ENCODE assay signal across 12 cellular contexts in the genomic region with DNA sequence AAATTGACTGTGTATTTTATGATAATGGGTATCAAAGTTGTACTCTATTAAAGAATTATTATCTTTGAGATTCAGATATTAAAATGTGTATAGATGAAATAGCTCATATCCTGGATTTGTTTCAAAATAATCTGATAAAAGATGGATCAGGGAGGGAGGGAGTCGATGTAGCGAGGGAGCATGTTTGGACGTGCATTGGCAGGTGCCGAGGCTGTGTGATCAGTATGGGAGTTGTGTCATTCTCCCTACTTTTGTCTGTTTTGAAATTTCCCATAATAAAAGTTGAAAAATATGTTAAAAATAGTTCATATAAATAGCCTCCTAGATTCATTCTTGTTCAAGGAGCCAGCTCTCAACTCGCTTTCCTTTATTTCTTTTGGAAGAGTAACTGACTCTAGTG.
DNase-seq lines count a peak whose midpoint lies in the region; ATAC-seq, FAIRE-seq and TF ChIP-seq lines count a peak whose summit lies in the region.
"Had no signal": no experiment of that assay in that cellular context is flagged by ENCODE, and none has a peak within 500 bp of the region (broad histone marks: within the 10 kb centered on the region; RNA-seq: fewer than 3 reads in every experiment).

No MANE protein-coding gene starts in this region.

- no peak overlapping the region for H3K4ac ChIP-seq in trophoblast cell (ENCODE audit: low read depth, low read length)

- intact Hi-C loops in HepG2 (cut with micrococcal nuclease; ENCODE audit: unreplicated experiment) = no loop called here

- H2BK120ac ChIP-seq in trophoblast cell (ENCODE audit: insufficient read depth, low read length, poor library complexity) = no peak overlapping the region

- H2BK5ac ChIP-seq in trophoblast cell (ENCODE audit: low read depth, low read length, poor library complexity) = no peak overlapping the region

- in situ Hi-C loops in HepG2 (cut with HindIII; ENCODE audit: extremely low pct_ligation_motif_present, low pct_unique_long_range_greater_than_20kb) = no loop called here

- H3K27ac Mint-ChIP-seq in activated naive CD4-positive, alpha-beta T cell treated with anti-CD3 and anti-CD28 coated beads, Interleukin-2, amount 10 ng/mL, durations not matched to agents 7 days and 5 days = peak overlapping the region; percentile 34
- H3K27ac Mint-ChIP-seq in activated naive CD8-positive, alpha-beta T cell = peak overlapping the region; percentile 96
- H3K27ac Mint-ChIP-seq: progenitor cell of endocrine pancreas had no signal

- 76% methylated on average over 5 of the region's 5 CpGs for WGBS in HepG2 (ENCODE audit: low lambda C conversion rate)
- 41% methylated on average over 5 of the region's 5 CpGs for WGBS in suprapubic skin
- WGBS in trophoblast cell (ENCODE audit: extremely low coverage, insufficient coverage, insufficient read length) = no CpG with 5 or more reads among the region's 5 CpGs

- H2AK5ac ChIP-seq in trophoblast cell (ENCODE audit: low read length) = no peak overlapping the region

- no TSS peak for BruUV-seq in HepG2 (replicated peaks; lab: Mats Ljungman, UMichigan)

- no peak for TF ChIP-seq CTCF in HepG2 (CRISPR knock-in tag; IDR thresholded peaks at IDR 0.05)
- TF ChIP-seq CTCF in suprapubic skin (IDR thresholded peaks at IDR 0.05) = no peak

- no peaks in the 10 kb centered on the region for H3K27me3 ChIP-seq in HepG2 (ENCODE audit: control insufficient read depth in 1 of 2, insufficient read depth in 2 of 2, low read length in 2 of 2)
- H3K27me3 ChIP-seq in suprapubic skin = no peaks in the 10 kb centered on the region
- no peaks in the 10 kb centered on the region for H3K27me3 ChIP-seq in trophoblast cell (ENCODE audit: insufficient read depth, low read length)

- H3K27me3 Mint-ChIP-seq in activated naive CD4-positive, alpha-beta T cell treated with anti-CD3 and anti-CD28 coated beads, Interleukin-2, amount 10 ng/mL, durations not matched to agents 7 days and 5 days = no peaks in the 10 kb centered on the region
- no peaks in the 10 kb centered on the region for H3K27me3 Mint-ChIP-seq in activated naive CD8-positive, alpha-beta T cell

- no peak for TF ChIP-seq RAD21 in HepG2 (CRISPR knock-in tag; IDR thresholded peaks at IDR 0.05)

- H4K20me1 ChIP-seq in HepG2 (ENCODE audit: insufficient read depth, low read length) = no peaks in the 10 kb centered on the region

- no peak for DNase-seq in activated naive CD4-positive, alpha-beta T cell treated with anti-CD3 and anti-CD28 coated beads, Interleukin-2, amount 10 ng/mL, durations not matched to agents 7 days and 5 days
- DNase-seq in activated naive CD4-positive, alpha-beta T cell treated with Interleukin-2 at 50 U/mL for 16 hours = no peak
- no peak for DNase-seq in HepG2 (ENCODE audit: low spot score)
- no peak for DNase-seq in suprapubic skin (ENCODE audit: low spot score in 2 of 2)
- DNase-seq in trophoblast cell = no peak
- no peak for DNase-seq in NCI-H774 (lab: John Stamatoyannopoulos, UW)
- DNase-seq in hypothalamus (lab: John Stamatoyannopoulos, UW) = no peak

- H3K9ac ChIP-seq in HepG2 (ENCODE audit: insufficient read depth, low read depth, low read length) (no peak overlapping the region), trophoblast cell (ENCODE audit: low read length) (no peak overlapping the region)

- CTCF ChIA-PET in activated naive CD4-positive, alpha-beta T cell treated with anti-CD3 and anti-CD28 coated beads, Interleukin-2, amount 10 ng/mL, durations not matched to agents 7 days and 5 days (lab: Charles Lee) = interaction anchor here (0.9 to 3.0 kb wide), 6 partner anchors 10 to 314 kb away, joined by 3 to 10 read pairs (median 4); no protein-coding TSS in a partner anchor
- CTCF ChIA-PET in HepG2 (lab: Yijun Ruan, JAX; ENCODE audit: low intra/inter-chr PET ratio, low total read pairs) = no interaction called here

- no peak overlapping the region for H3K14ac ChIP-seq in trophoblast cell (ENCODE audit: low read length)

- H3K4me2 ChIP-seq in HepG2 (ENCODE audit: low read depth, low read length) (0 out of 2 replicates have a peak overlapping the region, but pooled peaks have one; percentile 30), trophoblast cell (ENCODE audit: low read length) (no peak overlapping the region)

- TF ChIP-seq EP300 in HepG2 (IDR thresholded peaks at IDR 0.05; ENCODE audit: low read depth in 2 of 2, low read length in 2 of 2) = no peak
- TF ChIP-seq EP300 in HepG2 (CRISPR knock-in tag; IDR thresholded peaks at IDR 0.05; ENCODE audit: borderline replicate concordance) = no peak
- TF ChIP-seq EP300 in suprapubic skin (IDR thresholded peaks at IDR 0.05) = no peak

- no peak overlapping the region for H4K91ac ChIP-seq in trophoblast cell (ENCODE audit: low read depth, low read length)

- H2BK12ac ChIP-seq in trophoblast cell (ENCODE audit: low read length) = no peak overlapping the region

- no peaks in the 10 kb centered on the region for H3K9me3 Mint-ChIP-seq in activated naive CD4-positive, alpha-beta T cell treated with anti-CD3 and anti-CD28 coated beads, Interleukin-2, amount 10 ng/mL, durations not matched to agents 7 days and 5 days
- H3K9me3 Mint-ChIP-seq in activated naive CD8-positive, alpha-beta T cell (ENCODE audit: low read depth) = no peaks in the 10 kb centered on the region

- H3K9me3 ChIP-seq in HepG2 (ENCODE audit: low read length) (no peaks in the 10 kb centered on the region), suprapubic skin (no peaks in the 10 kb centered on the region), trophoblast cell (ENCODE audit: insufficient read depth, low read depth, low read length) (no peaks in the 10 kb centered on the region)

- peaks cover 44% of the 10 kb centered on the region for H3K79me1 ChIP-seq in trophoblast cell (ENCODE audit: low read length)

- no peak overlapping the region for H3K18ac ChIP-seq in trophoblast cell (ENCODE audit: low read length)

- no peak overlapping the region for H3K4me3 ChIP-seq in HepG2 (replicated peaks in 1 of 3; ENCODE audit: insufficient read depth in 1 of 3, low read depth in 2 of 3, low read length in 3 of 3)
- no peak overlapping the region for H3K4me3 ChIP-seq in suprapubic skin
- no peak overlapping the region for H3K4me3 ChIP-seq in trophoblast cell (ENCODE audit: low read depth, low read length)
- H3K4me3 ChIP-seq: HAP-1, K562, SK-N-MC had no signal

- POLR2A ChIA-PET in HepG2 (lab: Yijun Ruan, JAX) = interaction anchor here (0.9 to 6.4 kb wide), 6 partner anchors 14 to 191 kb away, joined by 3 to 60 read pairs (median 6); no protein-coding TSS in a partner anchor

- H3K4me1 Mint-ChIP-seq in activated naive CD4-positive, alpha-beta T cell treated with anti-CD3 and anti-CD28 coated beads, Interleukin-2, amount 10 ng/mL, durations not matched to agents 7 days and 5 days = peaks cover 70% of the 10 kb centered on the region
- peaks cover 93% of the 10 kb centered on the region for H3K4me1 Mint-ChIP-seq in activated naive CD8-positive, alpha-beta T cell (ENCODE audit: low read depth)

- no peak for FAIRE-seq in HepG2 (lab: Jason Lieb, UNC)

- H3K36me3 Mint-ChIP-seq in activated naive CD4-positive, alpha-beta T cell treated with anti-CD3 and anti-CD28 coated beads, Interleukin-2, amount 10 ng/mL, durations not matched to agents 7 days and 5 days = peaks cover 63% of the 10 kb centered on the region
- H3K36me3 Mint-ChIP-seq in activated naive CD8-positive, alpha-beta T cell = peaks cover 40% of the 10 kb centered on the region

- H3K27ac ChIP-seq in HepG2 (ENCODE audit: extremely low read length, insufficient read depth, low read length) = peak overlapping the region; percentile 64
- peak overlapping the region; percentile 77 for H3K27ac ChIP-seq in suprapubic skin
- H3K27ac ChIP-seq in trophoblast cell (ENCODE audit: low read depth, low read length) = no peak overlapping the region
- H3K27ac ChIP-seq: SK-N-MC had no signal

- H3K23ac ChIP-seq in trophoblast cell (ENCODE audit: low read length) = no peak overlapping the region

- no peaks in the 10 kb centered on the region for H3K79me2 ChIP-seq in HepG2 (ENCODE audit: insufficient read depth, low read length)
- H3K79me2 ChIP-seq in trophoblast cell (ENCODE audit: control insufficient read depth, insufficient read depth, low read length, poor library complexity) = peaks cover 7% of the 10 kb centered on the region

- ATAC-seq in HepG2 = no peak
- ATAC-seq: K562 had no signal

- TF ChIP-seq POLR2A in HepG2 (IDR thresholded peaks at IDR 0.05; ENCODE audit: insufficient read depth in 1 of 2, low read depth in 2 of 2, low read length in 2 of 2) (no peak), suprapubic skin (IDR thresholded peaks at IDR 0.05) (no peak)

- H4K8ac ChIP-seq in trophoblast cell (ENCODE audit: low read depth, low read length) = no peak overlapping the region

- H3K4me1 ChIP-seq in HepG2 (ENCODE audit: insufficient read depth, low read length) (peaks cover 75% of the 10 kb centered on the region), suprapubic skin (peaks cover 57% of the 10 kb centered on the region), trophoblast cell (ENCODE audit: control insufficient read depth in 1 of 2, insufficient read depth in 2 of 2, low read length in 2 of 2) (peaks cover 33 to 41% of the 10 kb centered on the region in 2 experiments)

- H4K12ac ChIP-seq in trophoblast cell (ENCODE audit: low read depth, low read length) = no peak overlapping the region

- no peak overlapping the region for H3K4me3 Mint-ChIP-seq in activated naive CD4-positive, alpha-beta T cell treated with anti-CD3 and anti-CD28 coated beads, Interleukin-2, amount 10 ng/mL, durations not matched to agents 7 days and 5 days
- peak overlapping the region; percentile 14 for H3K4me3 Mint-ChIP-seq in activated naive CD8-positive, alpha-beta T cell

- no peaks in the 10 kb centered on the region for H3K36me3 ChIP-seq in HepG2 (replicated peaks in 1 of 2; ENCODE audit: control insufficient read depth in 1 of 2, insufficient read depth in 2 of 2, low read length in 2 of 2)
- H3K36me3 ChIP-seq in suprapubic skin = peaks cover 3% of the 10 kb centered on the region
- peaks cover 0 to 4% of the 10 kb centered on the region in 2 experiments for H3K36me3 ChIP-seq in trophoblast cell (ENCODE audit: control insufficient read depth in 1 of 2, insufficient read depth in 2 of 2, low read length in 2 of 2)
- H3K36me3 ChIP-seq: HAP-1 had no signal

- H2AFZ ChIP-seq in HepG2 (ENCODE audit: low read length) = no peak overlapping the region
- no peak overlapping the region for H2AFZ ChIP-seq in trophoblast cell (ENCODE audit: insufficient read depth, low read length, poor library complexity)

TF ChIP-seq in HepG2, 621 proteins besides CTCF, POLR2A, EP300 and RAD21 (continues in another document):
- TF ChIP-seq, protein P1, sequence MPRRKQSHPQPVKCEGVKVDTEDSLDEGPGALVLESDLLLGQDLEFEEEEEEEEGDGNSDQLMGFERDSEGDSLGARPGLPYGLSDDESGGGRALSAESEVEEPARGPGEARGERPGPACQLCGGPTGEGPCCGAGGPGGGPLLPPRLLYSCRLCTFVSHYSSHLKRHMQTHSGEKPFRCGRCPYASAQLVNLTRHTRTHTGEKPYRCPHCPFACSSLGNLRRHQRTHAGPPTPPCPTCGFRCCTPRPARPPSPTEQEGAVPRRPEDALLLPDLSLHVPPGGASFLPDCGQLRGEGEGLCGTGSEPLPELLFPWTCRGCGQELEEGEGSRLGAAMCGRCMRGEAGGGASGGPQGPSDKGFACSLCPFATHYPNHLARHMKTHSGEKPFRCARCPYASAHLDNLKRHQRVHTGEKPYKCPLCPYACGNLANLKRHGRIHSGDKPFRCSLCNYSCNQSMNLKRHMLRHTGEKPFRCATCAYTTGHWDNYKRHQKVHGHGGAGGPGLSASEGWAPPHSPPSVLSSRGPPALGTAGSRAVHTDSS (CRISPR knock-in tag; conservative IDR thresholded peaks at IDR 0.05) = no peak
